In the genomic region with DNA sequence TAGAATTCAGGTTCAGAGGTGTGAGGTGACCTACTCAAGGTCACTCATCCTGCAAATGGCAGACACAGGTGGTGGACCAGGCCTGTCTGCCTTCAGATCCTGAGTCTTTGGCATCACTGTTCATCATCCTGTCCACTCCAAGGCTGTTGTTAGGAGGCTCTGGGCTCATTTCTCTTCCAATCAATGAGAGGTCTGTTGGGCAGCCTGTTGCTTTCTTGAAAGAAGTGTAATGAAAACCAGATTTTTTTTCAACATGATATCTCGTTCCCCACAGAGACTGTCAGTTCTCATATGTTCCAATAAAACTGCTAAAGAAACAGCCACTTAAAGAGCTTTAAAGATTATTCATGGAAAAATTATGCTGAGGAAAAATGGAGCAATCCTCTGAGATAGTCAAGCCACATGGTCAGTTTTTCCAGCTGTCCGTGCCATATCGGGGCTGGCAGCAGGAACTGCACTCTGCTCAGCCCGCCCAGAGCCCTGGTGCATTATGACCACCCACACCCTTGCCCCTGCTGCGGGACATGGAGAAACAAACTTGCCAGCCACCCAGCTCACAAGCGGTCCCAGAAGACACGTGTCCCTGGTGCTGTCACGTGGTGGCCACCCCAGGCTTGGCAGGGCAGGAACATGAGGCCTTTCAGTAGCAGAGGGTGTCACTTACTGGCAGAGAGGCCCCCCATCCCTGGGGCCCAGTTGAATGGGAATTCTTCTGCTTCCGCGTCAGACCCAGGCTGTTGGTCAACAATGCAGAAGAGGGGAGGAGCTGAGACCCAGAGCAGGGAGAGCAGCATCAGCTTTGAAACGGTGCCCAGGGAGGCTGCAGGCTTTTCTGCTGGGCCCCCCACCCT, we compare ENCODE assay signal across 11 cellular contexts.
DNase-seq lines count a peak whose midpoint lies in the region; ATAC-seq, FAIRE-seq and TF ChIP-seq lines count a peak whose summit lies in the region.
"Had no signal": no experiment of that assay in that cellular context is flagged by ENCODE, and none has a peak within 500 bp of the region (broad histone marks: within the 10 kb centered on the region; RNA-seq: fewer than 3 reads in every experiment).

No MANE protein-coding gene starts in this region.

- ATAC-seq in activated CD4-positive, alpha-beta T cell treated with anti-CD3 and anti-CD28 coated beads for 36 hours: no peak
- no peak for ATAC-seq in naive thymus-derived CD8-positive, alpha-beta T cell
- no peak for ATAC-seq in GM21723 (IDR thresholded peaks at IDR 0.05; ENCODE audit: unreplicated experiment)

- in situ Hi-C loops in ACHN (cut with HindIII; ENCODE audit: low pct_ligation_motif_present, low pct_unique_long_range_greater_than_20kb, low sequenced_read_pairs): no loop called here

- H3K27ac Mint-ChIP-seq in activated CD4-positive, alpha-beta T cell treated with anti-CD3 and anti-CD28 coated beads for 36 hours: no peak overlapping the region
- H3K27ac Mint-ChIP-seq in naive thymus-derived CD8-positive, alpha-beta T cell: no peak overlapping the region
- H3K27ac Mint-ChIP-seq: activated naive CD8-positive, alpha-beta T cell had no signal

- peak overlapping the region; percentile 58 to 93 for H3K27ac ChIP-seq in kidney (ENCODE audit: low read depth in 2 of 2, low read length in 2 of 2)

- H3K36me3 ChIP-seq in kidney (ENCODE audit: control insufficient read depth in 1 of 2, insufficient read depth in 2 of 2, low read length in 2 of 2): no peaks in the 10 kb centered on the region

- TF ChIP-seq CTCF in cardiac fibroblast (IDR thresholded peaks at IDR 0.05; ENCODE audit: low read depth, low read length) (no peak), kidney (IDR thresholded peaks at IDR 0.05; ENCODE audit: borderline replicate concordance, extremely low read depth, insufficient read depth) (no peak)

- no peak overlapping the region for H3K4me3 Mint-ChIP-seq in activated CD4-positive, alpha-beta T cell treated with anti-CD3 and anti-CD28 coated beads for 36 hours
- no peak overlapping the region for H3K4me3 Mint-ChIP-seq in naive thymus-derived CD8-positive, alpha-beta T cell
- H3K4me3 Mint-ChIP-seq: activated naive CD8-positive, alpha-beta T cell had no signal

- H3K4me3 ChIP-seq in cardiac fibroblast (replicated peaks in 1 of 2; ENCODE audit: low read depth in 2 of 2, low read length in 2 of 2) (no peak overlapping the region), kidney (ENCODE audit: low read length in 2 of 2) (no peak overlapping the region)

- H3K27me3 Mint-ChIP-seq in activated CD4-positive, alpha-beta T cell treated with anti-CD3 and anti-CD28 coated beads for 36 hours: peaks cover 3% of the 10 kb centered on the region
- H3K27me3 Mint-ChIP-seq in naive thymus-derived CD8-positive, alpha-beta T cell: no peaks in the 10 kb centered on the region
- H3K27me3 Mint-ChIP-seq: activated naive CD8-positive, alpha-beta T cell had no signal

- H3K9ac ChIP-seq in kidney (ENCODE audit: low read length in 2 of 2): peak overlapping the region in 1 of 2 donors; percentile 8

- H3K4me1 Mint-ChIP-seq in activated CD4-positive, alpha-beta T cell treated with anti-CD3 and anti-CD28 coated beads for 36 hours: no peaks in the 10 kb centered on the region
- peaks cover 0 to 3% (median 0%) of the 10 kb centered on the region in 4 donors for H3K4me1 Mint-ChIP-seq in naive thymus-derived CD8-positive, alpha-beta T cell

- H3K36me3 Mint-ChIP-seq in activated CD4-positive, alpha-beta T cell treated with anti-CD3 and anti-CD28 coated beads for 36 hours (ENCODE audit: low read depth): no peaks in the 10 kb centered on the region
- H3K36me3 Mint-ChIP-seq in naive thymus-derived CD8-positive, alpha-beta T cell: peaks cover 0 to 18% (median 15%) of the 10 kb centered on the region in 3 donors

- intact Hi-C loops in kidney (cut with DNase I): no loop called here
- intact Hi-C loops in activated CD4-positive, alpha-beta T cell treated with anti-CD3 and anti-CD28 coated beads for 36 hours (cut with DNase I, micrococcal nuclease): no loop called here

- H3K9me3 Mint-ChIP-seq in activated CD4-positive, alpha-beta T cell treated with anti-CD3 and anti-CD28 coated beads for 36 hours (ENCODE audit: low read depth): no peaks in the 10 kb centered on the region
- no peaks in the 10 kb centered on the region for H3K9me3 Mint-ChIP-seq in naive thymus-derived CD8-positive, alpha-beta T cell

- peaks cover 8 to 14% of the 10 kb centered on the region in 2 donors for H3K4me1 ChIP-seq in kidney (ENCODE audit: control insufficient read depth in 1 of 2, insufficient read depth in 1 of 2, low read depth in 1 of 2, low read length in 2 of 2)

- CTCF ChIA-PET in activated CD4-positive, alpha-beta T cell treated with anti-CD3 and anti-CD28 coated beads for 36 hours (lab: Charles Lee): interaction anchor here (0.7 to 1.5 kb wide), 4 partner anchors 12 to 245 kb away, joined by 3 to 6 read pairs (median 4); no protein-coding TSS in a partner anchor

- no peaks in the 10 kb centered on the region for H3K9me3 ChIP-seq in kidney (ENCODE audit: control insufficient read depth in 1 of 2, low read length in 2 of 2)

- POLR2A ChIA-PET in activated CD4-positive, alpha-beta T cell treated with anti-CD3 and anti-CD28 coated beads for 36 hours (lab: Charles Lee): no interaction called here
- POLR2A ChIA-PET in naive thymus-derived CD8-positive, alpha-beta T cell (lab: Charles Lee): interaction anchor here (0.6 kb wide), 1 partner anchor 66 kb away, joined by 4 read pairs; no protein-coding TSS in a partner anchor

- peak; percentile 76 for DNase-seq in EL
- peak; percentile 90 to 100 for DNase-seq in cardiac fibroblast (ENCODE audit: low read depth in 2 of 2)
- DNase-seq in kidney: peak; percentile 95
- DNase-seq in retina: peak; percentile 45
- DNase-seq in ACHN: no peak
- DNase-seq in activated CD4-positive, alpha-beta T cell treated with anti-CD3 and anti-CD28 coated beads for 36 hours: no peak
- no peak for DNase-seq in naive thymus-derived CD8-positive, alpha-beta T cell
- DNase-seq: KG1, SHP77 treated with DMSO at 0.1 percent for 48 hours had no signal

- no peak for FAIRE-seq in kidney (lab: Jason Lieb, UNC)

Comparison
In these comparisons a context has a peak if more than half of its experiments do, and no peak if none do; other contexts are left out.
1. DNase-seq: peak in EL (single experiment), cardiac fibroblast (2 of 2), kidney (single experiment) and retina (single experiment); none in ACHN (single experiment), activated CD4-positive, alpha-beta T cell treated with anti-CD3 and anti-CD28 coated beads for 36 hours (single experiment) and naive thymus-derived CD8-positive, alpha-beta T cell (0 of 10).